7 cellular contexts compared by ENCODE assay signal in the genomic region with DNA sequence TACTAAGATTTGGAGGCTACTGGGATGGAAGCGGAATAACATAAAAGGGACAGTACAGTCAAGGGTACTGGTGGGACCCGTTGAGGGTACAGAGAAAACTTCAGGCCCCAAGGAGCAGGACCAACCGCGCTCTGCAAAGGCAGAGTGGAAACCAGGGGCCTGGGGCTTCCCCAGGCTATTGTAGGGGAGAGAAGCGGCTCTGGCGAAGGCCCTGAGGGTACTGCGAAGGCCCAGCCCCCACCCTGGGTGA. TPM values are rescaled to one million over a fixed set of nuclear protein-coding genes. Genes with fewer than 3 reads are reported as not detected.
DNase-seq lines count a peak whose midpoint lies in the region; ATAC-seq and TF ChIP-seq lines count a peak whose summit lies in the region.
"Had no signal": no experiment of that assay in that cellular context is flagged by ENCODE, and none has a peak within 500 bp of the region (broad histone marks: within the 10 kb centered on the region; RNA-seq: fewer than 3 reads in every experiment).

No MANE protein-coding gene starts in this region.

- H3K27me3 ChIP-seq in ACC112 (ENCODE audit: insufficient read depth, low read length) (no peaks in the 10 kb centered on the region), right lobe of liver (no peaks in the 10 kb centered on the region)

- no peaks in the 10 kb centered on the region for H3K36me3 Mint-ChIP-seq in activated CD4-positive, alpha-beta memory T cell treated with anti-CD3 and anti-CD28 coated beads, Interleukin-2, amount 10 ng/mL, durations not matched to agents 7 days and 5 days (ENCODE audit: low read depth)

- H3K27me3 Mint-ChIP-seq in activated CD4-positive, alpha-beta memory T cell treated with anti-CD3 and anti-CD28 coated beads, Interleukin-2, amount 10 ng/mL, durations not matched to agents 7 days and 5 days: no peaks in the 10 kb centered on the region

- CTCF ChIA-PET in activated CD4-positive, alpha-beta memory T cell treated with anti-CD3 and anti-CD28 coated beads, Interleukin-2, amount 10 ng/mL, durations not matched to agents 7 days and 5 days (lab: Charles Lee): interaction anchor here (1.1 to 2.5 kb wide), 5 partner anchors 8 to 78 kb away, joined by 3 to 21 read pairs (median 12); partner anchors contain the start of genes ARHGEF39, CCDC107 and RMRP

- H3K9me3 Mint-ChIP-seq in activated CD4-positive, alpha-beta memory T cell treated with anti-CD3 and anti-CD28 coated beads, Interleukin-2, amount 10 ng/mL, durations not matched to agents 7 days and 5 days: no peaks in the 10 kb centered on the region

- no peak overlapping the region for H3K27ac Mint-ChIP-seq in activated CD4-positive, alpha-beta memory T cell treated with anti-CD3 and anti-CD28 coated beads, Interleukin-2, amount 10 ng/mL, durations not matched to agents 7 days and 5 days

- peaks cover 49% of the 10 kb centered on the region for H3K79me2 ChIP-seq in ACC112 (ENCODE audit: control insufficient read depth, insufficient read depth, low read length, unreplicated experiment)

- peak overlapping the region; percentile 51 for H3K4me3 Mint-ChIP-seq in activated CD4-positive, alpha-beta memory T cell treated with anti-CD3 and anti-CD28 coated beads, Interleukin-2, amount 10 ng/mL, durations not matched to agents 7 days and 5 days

- peak overlapping the region; percentile 98 for H3K4me3 ChIP-seq in ACC112 (ENCODE audit: low read depth, low read length)
- H3K4me3 ChIP-seq in right lobe of liver: peak overlapping the region in 2 of 3 donors; percentile 26 to 29

- WGBS in right lobe of liver (ENCODE audit: insufficient coverage, low coverage, low lambda C conversion rate, missing lambda C conversion rate): 94% methylated on average over 6 of the region's 7 CpGs

- no peaks in the 10 kb centered on the region for H3K9me3 ChIP-seq in right lobe of liver

- intact Hi-C loops in right lobe of liver (cut with DNase I): no loop called here

- no peak for ATAC-seq in right lobe of liver

- peaks cover 37% of the 10 kb centered on the region for H3K4me1 ChIP-seq in ACC112 (ENCODE audit: control insufficient read depth, insufficient read depth, low read length, unreplicated experiment)
- H3K4me1 ChIP-seq in right lobe of liver: peaks cover 0 to 2% (median 0%) of the 10 kb centered on the region in 4 donors

- peak overlapping the region; percentile 91 for H3K27ac ChIP-seq in ACC112 (ENCODE audit: low read depth, low read length)
- peak overlapping the region in 1 of 3 donors; percentile 33 for H3K27ac ChIP-seq in right lobe of liver

- no peak for DNase-seq in activated CD4-positive, alpha-beta memory T cell treated with anti-CD3 and anti-CD28 coated beads, Interleukin-2, amount 10 ng/mL, durations not matched to agents 7 days and 5 days
- DNase-seq in right lobe of liver (no peak), amniotic stem cell (lab: John Stamatoyannopoulos, UW) (no peak)
- no peak for DNase-seq in stimulated activated CD4-positive, alpha-beta T cell treated with anti-CD3 and anti-CD28 coated beads, Interleukin-2, amount 100 ng/mL, for 24 hours
- DNase-seq in effector CD4-positive, alpha-beta T cell: no peak
- DNase-seq: activated CD4-positive, CD25-positive, alpha-beta regulatory T cell treated with anti-CD3 and anti-CD28 coated beads, Interleukin-2, amount 50 U/mL, for 72 hours had no signal

- POLR2A ChIA-PET in activated CD4-positive, alpha-beta memory T cell treated with anti-CD3 and anti-CD28 coated beads, Interleukin-2, amount 10 ng/mL, durations not matched to agents 7 days and 5 days (lab: Charles Lee): interaction anchor here (0.9 to 4.6 kb wide), 3 partner anchors 14 to 40 kb away, joined by 3 to 24 read pairs (median 3); partner anchors contain the start of gene SIT1

- TF ChIP-seq POLR2A in right lobe of liver (IDR thresholded peaks at IDR 0.05): no peak

- peaks cover 24% of the 10 kb centered on the region for H3K4me1 Mint-ChIP-seq in activated CD4-positive, alpha-beta memory T cell treated with anti-CD3 and anti-CD28 coated beads, Interleukin-2, amount 10 ng/mL, durations not matched to agents 7 days and 5 days

- no peak for TF ChIP-seq CTCF in right lobe of liver (IDR thresholded peaks at IDR 0.05)

- no peak overlapping the region for H2AFZ ChIP-seq in ACC112 (ENCODE audit: low read length, unreplicated experiment)

- H3K36me3 ChIP-seq in ACC112 (ENCODE audit: insufficient read depth, low read length): peaks cover 32% of the 10 kb centered on the region; the same call in 1 of the 2 replicates
- no peaks in the 10 kb centered on the region for H3K36me3 ChIP-seq in right lobe of liver

RNA-seq across cellular contexts. Expression of gene TPM2, which starts 0.4 kb away (rescaled TPM):
- total RNA-seq in activated CD4-positive, alpha-beta memory T cell treated with anti-CD3 and anti-CD28 coated beads, Interleukin-2, amount 10 ng/mL, durations not matched to agents 7 days and 5 days: 1 to 10 TPM; 8.9 to 9.2 TPM
- 10 to 100 TPM in 4 of 6 experiments, 1 to 10 TPM in 2; 4.7 to 23.3 (median 12.4) TPM for total RNA-seq in right lobe of liver

RNA-seq across cellular contexts. Expression of gene CA9, which starts 15.5 kb away (rescaled TPM):
- 1 to 10 TPM; 1.1 to 1.2 TPM for total RNA-seq in activated CD4-positive, alpha-beta memory T cell treated with anti-CD3 and anti-CD28 coated beads, Interleukin-2, amount 10 ng/mL, durations not matched to agents 7 days and 5 days
- total RNA-seq in right lobe of liver: 1 to 10 TPM in 1 of 6 experiments, under 1 TPM in 4, not detected in 1; 0.64 to 1.6 (median 0.93) TPM

RNA-seq across cellular contexts. Expression of gene ARHGEF39, which starts 24.3 kb away (rescaled TPM):
- 10 to 100 TPM; 19.1 to 19.9 TPM for total RNA-seq in activated CD4-positive, alpha-beta memory T cell treated with anti-CD3 and anti-CD28 coated beads, Interleukin-2, amount 10 ng/mL, durations not matched to agents 7 days and 5 days
- total RNA-seq in right lobe of liver: 1 to 10 TPM in 1 of 6 experiments, under 1 TPM in 5; 0.11 to 3.6 (median 0.43) TPM

RNA-seq across cellular contexts. Expression of gene CCDC107, which starts 31.2 kb away (rescaled TPM):
- 10 to 100 TPM; 36.6 to 37.7 TPM for total RNA-seq in activated CD4-positive, alpha-beta memory T cell treated with anti-CD3 and anti-CD28 coated beads, Interleukin-2, amount 10 ng/mL, durations not matched to agents 7 days and 5 days
- 10 to 100 TPM; 10.0 to 24.2 (median 15.3) TPM for total RNA-seq in right lobe of liver

RNA-seq across cellular contexts. Expression of gene RMRP, which starts 31.5 kb away (rescaled TPM):
- over 10,000 TPM in 1 of 2 experiments, 1,000 to 10,000 TPM in 1; 9,885 to 10,678 TPM for total RNA-seq in activated CD4-positive, alpha-beta memory T cell treated with anti-CD3 and anti-CD28 coated beads, Interleukin-2, amount 10 ng/mL, durations not matched to agents 7 days and 5 days
- over 10,000 TPM in 2 of 6 experiments, 1,000 to 10,000 TPM in 4; 1,534 to 17,791 (median 6,650) TPM for total RNA-seq in right lobe of liver

Comparison
In these comparisons a context has a peak if more than half of its experiments do, and no peak if none do; other contexts are left out.
1. RNA of gene ARHGEF39, which starts 24.3 kb away (total RNA-seq): 19.1 to 19.9 TPM in activated CD4-positive, alpha-beta memory T cell treated with anti-CD3 and anti-CD28 coated beads, Interleukin-2, amount 10 ng/mL, durations not matched to agents 7 days and 5 days; 0.11 to 3.6 TPM in right lobe of liver; every median in the first group is over 4 times any median in the second.